Comparison of ENCODE assay signal across 15 cellular contexts in genomic region chr6:135170849-135171248, GRCh38. TPM values are rescaled to one million over a fixed set of nuclear protein-coding genes. Genes with fewer than 3 reads are reported as not detected.
DNase-seq lines count a peak whose midpoint lies in the region; ATAC-seq and TF ChIP-seq lines count a peak whose summit lies in the region.
"Had no signal": no experiment of that assay in that cellular context is flagged by ENCODE, and none has a peak within 500 bp of the region (broad histone marks: within the 10 kb centered on the region; RNA-seq: fewer than 3 reads in every experiment).

No MANE protein-coding gene starts in this region.

- no peak for TF ChIP-seq CTCF in foreskin fibroblast (IDR thresholded peaks at IDR 0.05; ENCODE audit: low read depth, low read length)

- no peaks in the 10 kb centered on the region for H3K36me3 Mint-ChIP-seq in activated naive CD8-positive, alpha-beta T cell treated with anti-CD3 and anti-CD28 coated beads for 36 hours

- H3K27me3 Mint-ChIP-seq in activated naive CD8-positive, alpha-beta T cell treated with anti-CD3 and anti-CD28 coated beads for 36 hours: no peaks in the 10 kb centered on the region
- H3K27me3 Mint-ChIP-seq: B cell had no signal

- peak overlapping the region; percentile 54 for H3K27ac Mint-ChIP-seq in activated naive CD8-positive, alpha-beta T cell treated with anti-CD3 and anti-CD28 coated beads for 36 hours
- H3K27ac Mint-ChIP-seq: B cell, nephron had no signal

- peak; percentile 58 for DNase-seq in stimulated activated CD4-positive, alpha-beta T cell treated with anti-CD3 and anti-CD28 coated beads, Interleukin-1b, Interleukin-23, amount 100 ng/mL, for 48 hours
- no peak for DNase-seq in stimulated activated CD4-positive, alpha-beta T cell treated with anti-CD3 and anti-CD28 coated beads, Interleukin-4, amount 100 ng/mL, for 1 hour
- no peak for DNase-seq in activated naive CD8-positive, alpha-beta T cell treated with anti-CD3 and anti-CD28 coated beads for 36 hours
- no peak for DNase-seq in NCI-H146 treated with DMSO at 0.1 percent for 48 hours (lab: John Stamatoyannopoulos, UW; ENCODE audit: unreplicated experiment)
- no peak for DNase-seq in foreskin fibroblast
- DNase-seq: amniotic stem cell, dorsolateral prefrontal cortex, NCI-H524 treated with DMSO at 0.1 percent for 48 hours, SHP77 treated with DMSO at 0.1 percent for 48 hours, uterus had no signal

- H3K9me3 Mint-ChIP-seq in activated naive CD8-positive, alpha-beta T cell treated with anti-CD3 and anti-CD28 coated beads for 36 hours: no peaks in the 10 kb centered on the region
- H3K9me3 Mint-ChIP-seq: nephron had no signal

- ATAC-seq in HG03342 (IDR thresholded peaks at IDR 0.05; ENCODE audit: unreplicated experiment) (peak; percentile 45), GM21515 (IDR thresholded peaks at IDR 0.05; ENCODE audit: unreplicated experiment) (no peak), GM21825 (IDR thresholded peaks at IDR 0.05; ENCODE audit: unreplicated experiment) (no peak)

- peaks cover 21% of the 10 kb centered on the region for H3K4me1 Mint-ChIP-seq in activated naive CD8-positive, alpha-beta T cell treated with anti-CD3 and anti-CD28 coated beads for 36 hours
- H3K4me1 Mint-ChIP-seq: B cell, nephron had no signal

- H3K4me3 ChIP-seq in foreskin fibroblast (ENCODE audit: low read depth in 1 of 2, low read length in 2 of 2): no peak overlapping the region
- H3K4me3 ChIP-seq: dorsolateral prefrontal cortex, uterus had no signal

- H3K4me3 Mint-ChIP-seq in activated naive CD8-positive, alpha-beta T cell treated with anti-CD3 and anti-CD28 coated beads for 36 hours: no peak overlapping the region
- H3K4me3 Mint-ChIP-seq: B cell, nephron had no signal

RNA-seq across cellular contexts. Expression of gene MYB, which starts 10.3 kb away (rescaled TPM):
- 10 to 100 TPM; 36.6 to 37.2 TPM for total RNA-seq in activated naive CD8-positive, alpha-beta T cell treated with anti-CD3 and anti-CD28 coated beads for 36 hours
